ENCODE assay signal across 18 cellular contexts in the genomic region with DNA sequence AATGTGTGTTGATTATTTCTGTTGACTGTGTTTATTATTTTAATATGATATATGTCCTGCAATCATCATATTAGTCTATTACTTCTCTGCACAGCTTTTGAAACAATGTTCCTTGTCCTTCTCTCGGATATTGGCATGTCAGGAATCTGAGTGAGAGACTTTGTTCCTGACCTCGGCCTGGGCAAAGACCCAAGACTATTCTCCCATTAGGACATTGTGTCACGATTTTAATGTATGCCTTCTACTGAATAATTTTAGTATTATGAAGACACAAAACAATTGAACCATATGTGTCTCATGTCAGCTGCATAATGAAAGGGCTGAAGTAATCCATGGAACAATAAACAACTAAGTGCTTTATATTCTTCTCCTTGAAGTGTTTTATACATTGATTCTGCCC.
A peak's percentile ranks its signal among the peaks of the same experiment; 100 is the strongest.
DNase-seq lines count a peak whose midpoint lies in the region; ATAC-seq and TF ChIP-seq lines count a peak whose summit lies in the region.
"Had no signal": no experiment of that assay in that cellular context is flagged by ENCODE, and none has a peak within 500 bp of the region (broad histone marks: within the 10 kb centered on the region; RNA-seq: fewer than 3 reads in every experiment).

No MANE protein-coding gene starts in this region.

- CTCF ChIA-PET in mammary epithelial cell (lab: Charles Lee; ENCODE audit: low non-redundant PET) = no interaction called here
- CTCF ChIA-PET in activated CD4-positive, alpha-beta memory T cell treated with anti-CD3 and anti-CD28 coated beads for 36 hours (lab: Charles Lee) = no interaction called here

- in situ Hi-C loops in mammary epithelial cell (cut with MboI; ENCODE audit: low sequenced_read_pairs in 2 of 2) (no loop called here), ACHN (cut with HindIII; ENCODE audit: low pct_ligation_motif_present, low pct_unique_long_range_greater_than_20kb, low sequenced_read_pairs) (no loop called here)

- H3K4me3 ChIP-seq in mammary epithelial cell (replicated peaks in 1 of 3; ENCODE audit: insufficient read depth in 1 of 3, low read depth in 2 of 3, low read length in 3 of 3) = no peak overlapping the region
- H3K4me3 ChIP-seq: vagina had no signal

- H4K20me1 ChIP-seq in mammary epithelial cell (ENCODE audit: insufficient read depth, low read length) = no peaks in the 10 kb centered on the region

- intact Hi-C loops in mammary epithelial cell (cut with micrococcal nuclease) = loop anchor here (5.0 to 10.0 kb wide), 2 partner anchors 132 to 740 kb away; no protein-coding TSS in a partner anchor
- intact Hi-C loops in activated CD4-positive, alpha-beta memory T cell treated with anti-CD3 and anti-CD28 coated beads for 36 hours (cut with micrococcal nuclease) = no loop called here

- ATAC-seq in stimulated activated naive CD8-positive, alpha-beta T cell treated with anti-CD3 and anti-CD28 coated beads, Interleukin-15, Interleukin-2, amounts not matched to agents 100 U/mL and 50 U/mL, for 24 hours = no peak
- ATAC-seq in HG03460 (IDR thresholded peaks at IDR 0.05; ENCODE audit: unreplicated experiment) = no peak
- ATAC-seq: activated CD4-positive, CD25-positive, alpha-beta regulatory T cell treated with anti-CD3 and anti-CD28 coated beads, Interleukin-2, amount 50 U/mL, for 24 hours; left lobe of liver; right cardiac atrium; stimulated activated memory B cell treated with anti-CD40 and anti-IgM and Interleukin-4, amounts not matched to agents 10 μg/mL and 1 μg/mL and 100 μg/mL, for 72 hours had no signal

- H3K4me3 Mint-ChIP-seq in activated CD4-positive, alpha-beta memory T cell treated with anti-CD3 and anti-CD28 coated beads for 36 hours = no peak overlapping the region
- H3K4me3 Mint-ChIP-seq: activated naive CD4-positive, alpha-beta T cell treated with anti-CD3 and anti-CD28 coated beads, Interleukin-2, amount 50 U/mL, for 24 hours; central memory CD8-positive, alpha-beta T cell; nephron progenitor cell; stimulated activated memory B cell treated with anti-CD40 and anti-IgM and Interleukin-4, amounts not matched to agents 10 μg/mL and 1 μg/mL and 100 μg/mL, for 72 hours had no signal

- POLR2A ChIA-PET in activated CD4-positive, alpha-beta memory T cell treated with anti-CD3 and anti-CD28 coated beads for 36 hours (lab: Charles Lee) = no interaction called here

- no peak overlapping the region for H3K9ac ChIP-seq in mammary epithelial cell (ENCODE audit: insufficient read depth, low read length)

- no peaks in the 10 kb centered on the region for H3K9me3 ChIP-seq in mammary epithelial cell (replicated peaks; ENCODE audit: insufficient read depth, low read length)
- H3K9me3 ChIP-seq: vagina had no signal

- peaks cover 2% of the 10 kb centered on the region for H3K9me3 Mint-ChIP-seq in activated CD4-positive, alpha-beta memory T cell treated with anti-CD3 and anti-CD28 coated beads for 36 hours
- H3K9me3 Mint-ChIP-seq: activated naive CD4-positive, alpha-beta T cell treated with anti-CD3 and anti-CD28 coated beads, Interleukin-2, amount 50 U/mL, for 24 hours; nephron progenitor cell; stimulated activated memory B cell treated with anti-CD40 and anti-IgM and Interleukin-4, amounts not matched to agents 10 μg/mL and 1 μg/mL and 100 μg/mL, for 72 hours had no signal

- no peaks in the 10 kb centered on the region for H3K36me3 ChIP-seq in mammary epithelial cell (ENCODE audit: insufficient read depth, low read length)
- H3K36me3 ChIP-seq: vagina had no signal

- no TSS peak for BruUV-seq in mammary epithelial cell (replicated peaks; lab: Mats Ljungman, UMichigan)

- H3K4me1 ChIP-seq in mammary epithelial cell (ENCODE audit: insufficient read depth, low read length) = peaks cover 26% of the 10 kb centered on the region
- H3K4me1 ChIP-seq: vagina had no signal

- H3K4me1 Mint-ChIP-seq in activated CD4-positive, alpha-beta memory T cell treated with anti-CD3 and anti-CD28 coated beads for 36 hours (ENCODE audit: low read depth) = no peaks in the 10 kb centered on the region
- H3K4me1 Mint-ChIP-seq: activated naive CD4-positive, alpha-beta T cell treated with anti-CD3 and anti-CD28 coated beads, Interleukin-2, amount 50 U/mL, for 24 hours; central memory CD8-positive, alpha-beta T cell; stimulated activated memory B cell treated with anti-CD40 and anti-IgM and Interleukin-4, amounts not matched to agents 10 μg/mL and 1 μg/mL and 100 μg/mL, for 72 hours had no signal

- H3K79me2 ChIP-seq in mammary epithelial cell (ENCODE audit: insufficient read depth, low read length) = no peaks in the 10 kb centered on the region

- H3K27me3 Mint-ChIP-seq in activated CD4-positive, alpha-beta memory T cell treated with anti-CD3 and anti-CD28 coated beads for 36 hours = no peaks in the 10 kb centered on the region
- H3K27me3 Mint-ChIP-seq: activated naive CD4-positive, alpha-beta T cell treated with anti-CD3 and anti-CD28 coated beads, Interleukin-2, amount 50 U/mL, for 24 hours; central memory CD8-positive, alpha-beta T cell; stimulated activated memory B cell treated with anti-CD40 and anti-IgM and Interleukin-4, amounts not matched to agents 10 μg/mL and 1 μg/mL and 100 μg/mL, for 72 hours had no signal

- no peak overlapping the region for H3K27ac Mint-ChIP-seq in activated CD4-positive, alpha-beta memory T cell treated with anti-CD3 and anti-CD28 coated beads for 36 hours
- H3K27ac Mint-ChIP-seq: activated naive CD4-positive, alpha-beta T cell treated with anti-CD3 and anti-CD28 coated beads, Interleukin-2, amount 50 U/mL, for 24 hours; nephron progenitor cell; stimulated activated memory B cell treated with anti-CD40 and anti-IgM and Interleukin-4, amounts not matched to agents 10 μg/mL and 1 μg/mL and 100 μg/mL, for 72 hours had no signal

- dilution Hi-C loops in mammary epithelial cell (cut with HindIII; ENCODE audit: low sequenced_read_pairs) = no loop called here

- 0% methylated on average over 3 of the region's 3 CpGs for WGBS in mammary epithelial cell (ENCODE audit: low coverage, missing lambda C conversion rate)

- H2AFZ ChIP-seq in mammary epithelial cell (ENCODE audit: low read depth, low read length) = no peak overlapping the region

- H3K27me3 ChIP-seq in mammary epithelial cell (ENCODE audit: insufficient read depth, low read length) = no peaks in the 10 kb centered on the region
- H3K27me3 ChIP-seq: vagina had no signal

- no peak for TF ChIP-seq CTCF in mammary epithelial cell (conservative IDR thresholded peaks at IDR 0.05 in 1 of 2, IDR thresholded peaks at IDR 0.05 in 1 of 2; ENCODE audit: extremely low read depth in 1 of 2, insufficient read depth in 1 of 2, low read depth in 1 of 2, low read length in 2 of 2)

- no peak overlapping the region for H3K27ac ChIP-seq in mammary epithelial cell (ENCODE audit: insufficient read depth, low read depth, low read length)
- H3K27ac ChIP-seq: vagina had no signal

- DNase-seq in Ammon's horn (ENCODE audit: low spot score) (peak; percentile 69), LHCN-M2 (ENCODE audit: low read depth) (peak; percentile 78), mammary epithelial cell (peak; percentile 20), midbrain (lab: John Stamatoyannopoulos, UW) (peak; percentile 13), ACHN (no peak)
- no peak for DNase-seq in activated CD4-positive, alpha-beta memory T cell treated with anti-CD3 and anti-CD28 coated beads for 36 hours
- no peak for DNase-seq in stimulated activated naive CD8-positive, alpha-beta T cell treated with anti-CD3 and anti-CD28 coated beads, Interleukin-15, Interleukin-2, amounts not matched to agents 100 U/mL and 50 U/mL, for 24 hours
- DNase-seq: NCI-H1092, NCI-H510A, nephron progenitor cell had no signal

- H3K4me2 ChIP-seq in mammary epithelial cell (ENCODE audit: insufficient read depth, low read depth, low read length) = peak overlapping the region; percentile 47

- no peaks in the 10 kb centered on the region for H3K36me3 Mint-ChIP-seq in activated CD4-positive, alpha-beta memory T cell treated with anti-CD3 and anti-CD28 coated beads for 36 hours
- H3K36me3 Mint-ChIP-seq: activated naive CD4-positive, alpha-beta T cell treated with anti-CD3 and anti-CD28 coated beads, Interleukin-2, amount 50 U/mL, for 24 hours; stimulated activated memory B cell treated with anti-CD40 and anti-IgM and Interleukin-4, amounts not matched to agents 10 μg/mL and 1 μg/mL and 100 μg/mL, for 72 hours had no signal

Comparison
In these comparisons a context has a peak if more than half of its experiments do, and no peak if none do; other contexts are left out.
1. DNase-seq: peak in Ammon's horn (single experiment), LHCN-M2 (single experiment), mammary epithelial cell (single experiment) and midbrain (single experiment); none in activated CD4-positive, alpha-beta memory T cell treated with anti-CD3 and anti-CD28 coated beads for 36 hours (single experiment), stimulated activated naive CD8-positive, alpha-beta T cell treated with anti-CD3 and anti-CD28 coated beads, Interleukin-15, Interleukin-2, amounts not matched to agents 100 U/mL and 50 U/mL, for 24 hours (single experiment) and ACHN (single experiment).